30 cellular contexts compared by ENCODE assay signal in the genomic region with DNA sequence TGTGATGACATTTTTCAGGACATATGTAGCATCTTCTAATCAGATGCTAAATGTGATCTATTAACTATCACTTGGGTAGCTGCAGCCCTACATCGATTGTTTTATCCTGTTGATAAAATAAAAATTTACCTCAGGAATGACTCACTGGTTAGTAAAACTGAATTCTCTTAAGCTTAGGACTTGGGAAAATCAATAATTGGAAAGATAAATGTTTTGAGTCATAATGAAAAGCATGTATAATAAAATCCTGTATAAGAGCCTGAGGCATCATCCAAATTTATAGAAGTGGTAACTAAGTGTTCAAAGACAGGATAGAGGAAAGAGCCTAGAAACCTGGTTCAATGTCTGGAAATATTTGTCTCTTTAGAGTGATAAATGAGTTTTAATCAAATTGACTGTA.
"Had no signal": no experiment of that assay in that cellular context is flagged by ENCODE, and none has a peak within 500 bp of the region (broad histone marks: within the 10 kb centered on the region; RNA-seq: fewer than 3 reads in every experiment).

No MANE protein-coding gene starts in this region.

- H3K27me3 ChIP-seq: adrenal gland, ascending aorta, body of pancreas, brain microvascular endothelial cell, breast epithelium, cardiac muscle cell had no signal

- DNase-seq: activated effector memory CD4-positive, alpha-beta T cell treated with anti-CD3 and anti-CD28 coated beads, Interleukin-2, amount 50 U/mL, for 16 hours; activated effector memory CD4-positive, alpha-beta T cell treated with Interleukin-2 at 50 U/mL for 16 hours; activated gamma-delta T cell; activated gamma-delta T cell treated with Interleukin-2 at 50 U/mL for 16 hours; activated naive CD4-positive, alpha-beta T cell; activated naive CD4-positive, alpha-beta T cell treated with anti-CD3 and anti-CD28 coated beads for 36 hours; activated naive CD4-positive, alpha-beta T cell treated with anti-CD3 and anti-CD28 coated beads, Interleukin-2, amount 10 ng/mL, durations not matched to agents 7 days and 5 days; activated naive CD4-positive, alpha-beta T cell treated with anti-CD3 and anti-CD28 coated beads, Interleukin-2, amount 50 U/mL, for 16 hours; activated naive CD4-positive, alpha-beta T cell treated with Interleukin-2 at 50 U/mL for 16 hours; activated naive CD8-positive, alpha-beta T cell treated with anti-CD3 and anti-CD28 coated beads for 36 hours; activated naive CD8-positive, alpha-beta T cell treated with anti-CD3 and anti-CD28 coated beads, Interleukin-2, amount 10 ng/mL, durations not matched to agents 7 days and 5 days; activated naive CD8-positive, alpha-beta T cell treated with anti-CD3 and anti-CD28 coated beads, Interleukin-2, amount 50 U/mL, for 24 hours; activated T-cell treated with anti-CD3 and anti-CD28 coated beads, Interleukin-2, amount 50 U/mL, for 4 hours; activated T-cell treated with anti-CD3 and anti-CD28 coated beads, Interleukin-2, amount 50 U/mL, for 48 hours; activated T-cell treated with anti-CD3 and anti-CD28 coated beads, Interleukin-2, amount 50 U/mL, for 72 hours; adrenal gland; amniotic stem cell; amygdala; anterior cingulate cortex; aorta; body of pancreas; brain microvascular endothelial cell; caudate nucleus; central memory CD4-positive, alpha-beta T cell; cerebellar nuclear complex had no signal

- H3K4me1 ChIP-seq: adrenal gland, ascending aorta, body of pancreas, breast epithelium had no signal

- H3K4me3 ChIP-seq: adrenal gland, ascending aorta, body of pancreas, breast epithelium, cardiac muscle cell had no signal

- H3K9me3 ChIP-seq: adrenal gland, ascending aorta, body of pancreas, breast epithelium had no signal

- H3K27ac ChIP-seq: adrenal gland, ascending aorta, body of pancreas, brain microvascular endothelial cell, breast epithelium, cardiac muscle cell had no signal

- H3K36me3 ChIP-seq: adrenal gland, ascending aorta, brain microvascular endothelial cell, breast epithelium, cardiac muscle cell had no signal

- ATAC-seq: activated naive CD4-positive, alpha-beta T cell treated with anti-CD3 and anti-CD28 coated beads, Interleukin-2, amount 50 U/mL, for 72 hours; activated naive CD8-positive, alpha-beta T cell treated with anti-CD3 and anti-CD28 coated beads, Interleukin-2, amount 50 U/mL, for 24 hours; activated T-cell treated with anti-CD3 and anti-CD28 coated beads, Interleukin-2, amount 50 U/mL, for 4 hours; activated T-cell treated with anti-CD3 and anti-CD28 coated beads, Interleukin-2, amount 50 U/mL, for 72 hours; activated T-helper 17 cell treated with anti-CD3 and anti-CD28 coated beads, Interleukin-2, amount 50 U/mL, for 72 hours; body of pancreas had no signal
